16 cellular contexts compared by ENCODE assay signal in genomic region chr11:41781441-41781840, GRCh38.
DNase-seq lines count a peak whose midpoint lies in the region; ATAC-seq and TF ChIP-seq lines count a peak whose summit lies in the region.
"Had no signal": no experiment of that assay in that cellular context is flagged by ENCODE, and none has a peak within 500 bp of the region (broad histone marks: within the 10 kb centered on the region; RNA-seq: fewer than 3 reads in every experiment).

No MANE protein-coding gene starts in this region.

- H3K4me1 ChIP-seq in prostate gland (replicated peaks): no peaks in the 10 kb centered on the region
- H3K4me1 ChIP-seq: A549, Caco-2 had no signal

- TF ChIP-seq POLR2A in prostate gland (IDR thresholded peaks at IDR 0.05): no peak

- ATAC-seq in GM18907 (IDR thresholded peaks at IDR 0.05; ENCODE audit: unreplicated experiment) (no peak), HG03045 (IDR thresholded peaks at IDR 0.05; ENCODE audit: unreplicated experiment) (no peak)
- ATAC-seq: A549; CD8-positive, alpha-beta T cell had no signal

- H3K27me3 ChIP-seq in prostate gland (replicated peaks; ENCODE audit: insufficient read depth): no peaks in the 10 kb centered on the region
- H3K27me3 ChIP-seq: BLaER1 treated with 17β-estradiol and CSF1 and Interleukin-3, amounts not matched to agents 10 nM and 100 nM had no signal

- no peaks in the 10 kb centered on the region for H3K9me3 ChIP-seq in prostate gland
- H3K9me3 ChIP-seq: A549; BLaER1 treated with 17β-estradiol and CSF1 and Interleukin-3, amounts not matched to agents 10 nM and 100 nM had no signal

- no peak for TF ChIP-seq CTCF in LNCaP clone FGC (IDR thresholded peaks at IDR 0.05; ENCODE audit: control insufficient read depth, extremely low read depth, insufficient read depth)
- no peak for TF ChIP-seq CTCF in VCaP (conservative IDR thresholded peaks at IDR 0.05)
- TF ChIP-seq CTCF in prostate gland (IDR thresholded peaks at IDR 0.05): no peak

- DNase-seq in LNCaP clone FGC (ENCODE audit: low read depth) (peak; percentile 100), prostate gland (ENCODE audit: low spot score) (peak; percentile 10), dedifferentiated amniotic fluid mesenchymal stem cell (ENCODE audit: extremely low spot score) (no peak), SKM-1 (lab: John Stamatoyannopoulos, UW; ENCODE audit: unreplicated experiment) (no peak)
- DNase-seq: AML-193; Caco-2; Calu3; CD4-positive, alpha-beta T cell; CD8-positive, alpha-beta T cell; DMS79 treated with DMSO at 0.1 percent for 48 hours; GF-D8 had no signal

- no peaks in the 10 kb centered on the region for H3K36me3 ChIP-seq in prostate gland
- H3K36me3 ChIP-seq: BLaER1 treated with 17β-estradiol and CSF1 and Interleukin-3, amounts not matched to agents 10 nM and 100 nM had no signal

- intact Hi-C loops in prostate gland (cut with DNase I): no loop called here

- WGBS in prostate gland: 29% methylated on average over 2 of the region's 2 CpGs

- no peak overlapping the region for H3K4me3 ChIP-seq in LNCaP clone FGC (ENCODE audit: low read depth, low read length)
- H3K4me3 ChIP-seq in prostate gland: no peak overlapping the region
- H3K4me3 ChIP-seq: A549; BLaER1 treated with 17β-estradiol and CSF1 and Interleukin-3, amounts not matched to agents 10 nM and 100 nM had no signal

- H3K27ac ChIP-seq in VCaP (peak overlapping the region; percentile 87), prostate gland (no peak overlapping the region)
- H3K27ac ChIP-seq: A549; BLaER1 treated with 17β-estradiol and CSF1 and Interleukin-3, amounts not matched to agents 10 nM and 100 nM had no signal

Comparison
In these comparisons a context has a peak if more than half of its experiments do, and no peak if none do; other contexts are left out.
1. DNase-seq: peak in LNCaP clone FGC (single experiment) and prostate gland (single experiment); none in dedifferentiated amniotic fluid mesenchymal stem cell (single experiment) and SKM-1 (single experiment).